In genomic region chr1:62685431-62685859, GRCh38 we compare ENCODE assay signal across 1 cellular context.
TF ChIP-seq lines count a peak whose summit lies in the region.

No MANE protein-coding gene starts in this region.

TF ChIP-seq in IMR-90, 13 proteins besides CTCF, POLR2A, EP300 and RAD21:
- TF ChIP-seq CHD1 (IDR thresholded peaks at IDR 0.05; ENCODE audit: low read depth, low read length) (no peak), SMC3 (IDR thresholded peaks at IDR 0.05; ENCODE audit: low read depth, low read length) (no peak), FOS (IDR thresholded peaks at IDR 0.05; ENCODE audit: low read depth, low read length) (no peak), RFX5 (IDR thresholded peaks at IDR 0.05; ENCODE audit: low read depth, low read length) (no peak), MAFK (IDR thresholded peaks at IDR 0.05; ENCODE audit: low read depth, low read length) (no peak), NFE2L2 (IDR thresholded peaks at IDR 0.05; ENCODE audit: low read depth, low read length) (no peak), MAZ (IDR thresholded peaks at IDR 0.05; ENCODE audit: borderline replicate concordance, low read depth, low read length) (no peak), USF2 (IDR thresholded peaks at IDR 0.05; ENCODE audit: low read depth, low read length) (no peak), BHLHE40 (IDR thresholded peaks at IDR 0.05; ENCODE audit: low read depth, low read length) (no peak), RCOR1 (IDR thresholded peaks at IDR 0.05; ENCODE audit: insufficient replicate concordance, low read length) (no peak)
- TF ChIP-seq, protein P1, sequence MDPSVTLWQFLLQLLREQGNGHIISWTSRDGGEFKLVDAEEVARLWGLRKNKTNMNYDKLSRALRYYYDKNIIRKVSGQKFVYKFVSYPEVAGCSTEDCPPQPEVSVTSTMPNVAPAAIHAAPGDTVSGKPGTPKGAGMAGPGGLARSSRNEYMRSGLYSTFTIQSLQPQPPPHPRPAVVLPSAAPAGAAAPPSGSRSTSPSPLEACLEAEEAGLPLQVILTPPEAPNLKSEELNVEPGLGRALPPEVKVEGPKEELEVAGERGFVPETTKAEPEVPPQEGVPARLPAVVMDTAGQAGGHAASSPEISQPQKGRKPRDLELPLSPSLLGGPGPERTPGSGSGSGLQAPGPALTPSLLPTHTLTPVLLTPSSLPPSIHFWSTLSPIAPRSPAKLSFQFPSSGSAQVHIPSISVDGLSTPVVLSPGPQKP (IDR thresholded peaks at IDR 0.05; ENCODE audit: borderline replicate concordance, low read depth, low read length) = no peak
